In genomic region chr21:25887166-25887565, GRCh38 we compare ENCODE assay signal across 18 cellular contexts.
A peak's percentile ranks its signal among the peaks of the same experiment; 100 is the strongest.
DNase-seq lines count a peak whose midpoint lies in the region; ATAC-seq and TF ChIP-seq lines count a peak whose summit lies in the region.
"Had no signal": no experiment of that assay in that cellular context is flagged by ENCODE, and none has a peak within 500 bp of the region (broad histone marks: within the 10 kb centered on the region; RNA-seq: fewer than 3 reads in every experiment).

No MANE protein-coding gene starts in this region.

- H3F3A ChIP-seq in SK-N-SH (replicated peaks; ENCODE audit: insufficient read depth) (no peaks in the 10 kb centered on the region), smooth muscle cell (ENCODE audit: low read depth) (no peaks in the 10 kb centered on the region)

- no peak for ATAC-seq in activated T-helper 17 cell treated with anti-CD3 and anti-CD28 coated beads, Interleukin-2, amount 50 U/mL, for 72 hours (replicated peaks)

- peak; percentile 25 for DNase-seq in NCI-H82 (lab: John Stamatoyannopoulos, UW)
- no peak for DNase-seq in NCI-H82 treated with DMSO at 0.1 percent for 48 hours (lab: John Stamatoyannopoulos, UW; ENCODE audit: unreplicated experiment)
- DNase-seq in SK-N-SH, result no peak
- peak; percentile 10 for DNase-seq in fibroblast of mammary gland (ENCODE audit: low read depth)
- no peak for DNase-seq in smooth muscle cell (lab: John Stamatoyannopoulos, UW; ENCODE audit: unreplicated experiment)
- DNase-seq in Ammon's horn (ENCODE audit: low spot score), result no peak
- DNase-seq in hippocampal formation (lab: John Stamatoyannopoulos, UW), result no peak
- DNase-seq: activated CD4-positive, alpha-beta memory T cell treated with anti-CD3 and anti-CD28 coated beads, Interleukin-2, amount 10 ng/mL, durations not matched to agents 7 days and 5 days; activated T-cell treated with anti-CD3 and anti-CD28 coated beads, Interleukin-2, amount 50 U/mL, for 48 hours; CD8-positive, alpha-beta memory T cell; central memory CD4-positive, alpha-beta T cell; NCI-H1436; NCI-H446 treated with DMSO at 0.1 percent for 48 hours; occipital lobe; OCI-M1; stimulated activated naive B cell treated with anti-CD40 and anti-IgM and Interleukin-4, amounts not matched to agents 10 μg/mL and 1 μg/mL and 100 μg/mL, for 72 hours had no signal

- H3K27me3 ChIP-seq in SK-N-SH (ENCODE audit: insufficient read depth), result no peaks in the 10 kb centered on the region
- H3K27me3 ChIP-seq in smooth muscle cell (ENCODE audit: low read depth), result no peaks in the 10 kb centered on the region

- POLR2A ChIA-PET in SK-N-SH (lab: Yijun Ruan, JAX), result no interaction called here

- H2AFZ ChIP-seq in SK-N-SH (ENCODE audit: low read depth) (no peak overlapping the region), smooth muscle cell (ENCODE audit: low read depth) (no peak overlapping the region)

- H3K9me3 ChIP-seq in SK-N-SH, result no peaks in the 10 kb centered on the region
- no peaks in the 10 kb centered on the region for H3K9me3 ChIP-seq in smooth muscle cell (replicated peaks; ENCODE audit: low read depth)
- H3K9me3 ChIP-seq: A549 had no signal

- TF ChIP-seq RAD21 in SK-N-SH (IDR thresholded peaks at IDR 0.05; ENCODE audit: low read length), result no peak

- H3K36me3 Mint-ChIP-seq in activated T-helper 17 cell treated with anti-CD3 and anti-CD28 coated beads, Interleukin-2, amount 50 U/mL, for 72 hours (ENCODE audit: low read depth), result peaks cover 28% of the 10 kb centered on the region

- H3K9me2 ChIP-seq in SK-N-SH, result no peaks in the 10 kb centered on the region

- H3K36me3 ChIP-seq in SK-N-SH (replicated peaks in 1 of 2; ENCODE audit: control insufficient read depth in 1 of 2, insufficient read depth in 2 of 2, low read length in 1 of 2) (peaks cover 11 to 39% of the 10 kb centered on the region in 2 experiments), smooth muscle cell (ENCODE audit: low read depth) (peaks cover 19% of the 10 kb centered on the region)

- H3K27ac ChIP-seq in SK-N-SH (ENCODE audit: low read depth in 2 of 2, low read length in 1 of 2), result no peak overlapping the region
- H3K27ac ChIP-seq in smooth muscle cell (ENCODE audit: low read depth), result no peak overlapping the region
- H3K27ac ChIP-seq: A549 had no signal

- H3K4me3 ChIP-seq in SK-N-SH (ENCODE audit: low read depth in 2 of 2, low read length in 1 of 2) (no peak overlapping the region), fibroblast of mammary gland (ENCODE audit: control insufficient read depth, low read depth, low read length) (no peak overlapping the region), smooth muscle cell (no peak overlapping the region)
- H3K4me3 ChIP-seq: A549 had no signal

- H3K79me2 ChIP-seq in SK-N-SH (ENCODE audit: insufficient read depth), result no peaks in the 10 kb centered on the region
- peaks cover 3% of the 10 kb centered on the region for H3K79me2 ChIP-seq in smooth muscle cell (ENCODE audit: low read depth)

- WGBS in SK-N-SH (ENCODE audit: low lambda C conversion rate), result 96% methylated on average over 4 of the region's 4 CpGs
- 94% methylated on average over 4 of the region's 4 CpGs for WGBS in smooth muscle cell (ENCODE audit: low lambda C conversion rate)

- no peak overlapping the region for H3K4me2 ChIP-seq in SK-N-SH
- no peak overlapping the region for H3K4me2 ChIP-seq in smooth muscle cell
- H3K4me2 ChIP-seq: A549 had no signal

- H3K9me3 Mint-ChIP-seq in activated T-helper 17 cell treated with anti-CD3 and anti-CD28 coated beads, Interleukin-2, amount 50 U/mL, for 72 hours, result no peaks in the 10 kb centered on the region
- H3K9me3 Mint-ChIP-seq: activated CD4-positive, alpha-beta memory T cell treated with anti-CD3 and anti-CD28 coated beads, Interleukin-2, amount 10 ng/mL, durations not matched to agents 7 days and 5 days; CD8-positive, alpha-beta memory T cell; stimulated activated naive B cell treated with anti-CD40 and anti-IgM and Interleukin-4, amounts not matched to agents 10 μg/mL and 1 μg/mL and 100 μg/mL, for 72 hours had no signal

- TF ChIP-seq CTCF in SK-N-SH (IDR thresholded peaks at IDR 0.05) (peak; percentile 30; the same call in 1 of the 2 replicates), fibroblast of mammary gland (conservative IDR thresholded peaks at IDR 0.05; ENCODE audit: control insufficient read depth, insufficient read depth, low read depth, low read length) (no peak), smooth muscle cell (IDR thresholded peaks at IDR 0.05; ENCODE audit: borderline replicate concordance, insufficient read depth, poor library complexity, severe bottlenecking) (peak; percentile 14)

- no peaks in the 10 kb centered on the region for H3K4me1 Mint-ChIP-seq in activated T-helper 17 cell treated with anti-CD3 and anti-CD28 coated beads, Interleukin-2, amount 50 U/mL, for 72 hours
- H3K4me1 Mint-ChIP-seq: activated CD4-positive, alpha-beta memory T cell treated with anti-CD3 and anti-CD28 coated beads, Interleukin-2, amount 10 ng/mL, durations not matched to agents 7 days and 5 days; CD8-positive, alpha-beta memory T cell had no signal

- CTCF ChIA-PET in SK-N-SH (lab: Yijun Ruan, JAX), result interaction anchor here (1.0 to 7.6 kb wide), 2 partner anchors 9 to 282 kb away, joined by 7 to 59 read pairs; partner anchors contain the start of gene APP

- no peak overlapping the region for H3K9ac ChIP-seq in SK-N-SH
- H3K9ac ChIP-seq in smooth muscle cell (ENCODE audit: low read depth), result no peak overlapping the region

- H3K4me1 ChIP-seq in SK-N-SH (ENCODE audit: control insufficient read depth in 1 of 2, insufficient read depth in 2 of 2, low read depth in 1 of 2, low read length in 1 of 2) (no peaks in the 10 kb centered on the region), smooth muscle cell (ENCODE audit: low read depth) (no peaks in the 10 kb centered on the region)
- H3K4me1 ChIP-seq: A549 had no signal

- H3K27me3 Mint-ChIP-seq in activated T-helper 17 cell treated with anti-CD3 and anti-CD28 coated beads, Interleukin-2, amount 50 U/mL, for 72 hours, result no peaks in the 10 kb centered on the region
- H3K27me3 Mint-ChIP-seq: activated CD4-positive, alpha-beta memory T cell treated with anti-CD3 and anti-CD28 coated beads, Interleukin-2, amount 10 ng/mL, durations not matched to agents 7 days and 5 days; stimulated activated naive B cell treated with anti-CD40 and anti-IgM and Interleukin-4, amounts not matched to agents 10 μg/mL and 1 μg/mL and 100 μg/mL, for 72 hours had no signal

- H4K20me1 ChIP-seq in SK-N-SH (ENCODE audit: insufficient read depth) (no peaks in the 10 kb centered on the region), smooth muscle cell (ENCODE audit: low read depth) (no peaks in the 10 kb centered on the region)

- TF ChIP-seq EP300 in SK-N-SH (IDR thresholded peaks at IDR 0.05; ENCODE audit: borderline replicate concordance in 1 of 2, low read depth in 1 of 2, low read length in 1 of 2), result no peak

- H3K4me3 Mint-ChIP-seq in activated T-helper 17 cell treated with anti-CD3 and anti-CD28 coated beads, Interleukin-2, amount 50 U/mL, for 72 hours, result no peak overlapping the region
- H3K4me3 Mint-ChIP-seq: activated CD4-positive, alpha-beta memory T cell treated with anti-CD3 and anti-CD28 coated beads, Interleukin-2, amount 10 ng/mL, durations not matched to agents 7 days and 5 days; CD8-positive, alpha-beta memory T cell; stimulated activated naive B cell treated with anti-CD40 and anti-IgM and Interleukin-4, amounts not matched to agents 10 μg/mL and 1 μg/mL and 100 μg/mL, for 72 hours had no signal

- no peak overlapping the region for H3K27ac Mint-ChIP-seq in activated T-helper 17 cell treated with anti-CD3 and anti-CD28 coated beads, Interleukin-2, amount 50 U/mL, for 72 hours
- H3K27ac Mint-ChIP-seq: activated CD4-positive, alpha-beta memory T cell treated with anti-CD3 and anti-CD28 coated beads, Interleukin-2, amount 10 ng/mL, durations not matched to agents 7 days and 5 days; stimulated activated naive B cell treated with anti-CD40 and anti-IgM and Interleukin-4, amounts not matched to agents 10 μg/mL and 1 μg/mL and 100 μg/mL, for 72 hours had no signal

TF ChIP-seq in SK-N-SH, 30 proteins besides CTCF, POLR2A, EP300 and RAD21:
- TF ChIP-seq POLR2AphosphoS5 (IDR thresholded peaks at IDR 0.05; ENCODE audit: low read depth, low read length), result no peak
- no peak for TF ChIP-seq FOXJ3 (CRISPR knock-in tag; IDR thresholded peaks at IDR 0.05)
- no peak for TF ChIP-seq RFX5 (IDR thresholded peaks at IDR 0.05; ENCODE audit: low read length)
- TF ChIP-seq CHD2 (IDR thresholded peaks at IDR 0.05; ENCODE audit: low read length, partially characterized antibody), result no peak
- no peak for TF ChIP-seq RXRA (IDR thresholded peaks at IDR 0.05; ENCODE audit: borderline replicate concordance, low read depth)
- no peak for TF ChIP-seq SIN3A (IDR thresholded peaks at IDR 0.05; ENCODE audit: borderline replicate concordance, low read depth, low read length)
- TF ChIP-seq RCOR1 (IDR thresholded peaks at IDR 0.05; ENCODE audit: low read length), result no peak
- no peak for TF ChIP-seq FOXM1 (IDR thresholded peaks at IDR 0.05; ENCODE audit: low read depth)

Comparison
In these comparisons a context has a peak if more than half of its experiments do, and no peak if none do; other contexts are left out.
1. DNase-seq: peak in NCI-H82 (single experiment) and fibroblast of mammary gland (single experiment); none in NCI-H82 treated with DMSO at 0.1 percent for 48 hours (single experiment), SK-N-SH (single experiment), smooth muscle cell (single experiment), Ammon's horn (single experiment) and hippocampal formation (0 of 2).